Comparison of ENCODE assay signal across 17 cellular contexts in the genomic region with DNA sequence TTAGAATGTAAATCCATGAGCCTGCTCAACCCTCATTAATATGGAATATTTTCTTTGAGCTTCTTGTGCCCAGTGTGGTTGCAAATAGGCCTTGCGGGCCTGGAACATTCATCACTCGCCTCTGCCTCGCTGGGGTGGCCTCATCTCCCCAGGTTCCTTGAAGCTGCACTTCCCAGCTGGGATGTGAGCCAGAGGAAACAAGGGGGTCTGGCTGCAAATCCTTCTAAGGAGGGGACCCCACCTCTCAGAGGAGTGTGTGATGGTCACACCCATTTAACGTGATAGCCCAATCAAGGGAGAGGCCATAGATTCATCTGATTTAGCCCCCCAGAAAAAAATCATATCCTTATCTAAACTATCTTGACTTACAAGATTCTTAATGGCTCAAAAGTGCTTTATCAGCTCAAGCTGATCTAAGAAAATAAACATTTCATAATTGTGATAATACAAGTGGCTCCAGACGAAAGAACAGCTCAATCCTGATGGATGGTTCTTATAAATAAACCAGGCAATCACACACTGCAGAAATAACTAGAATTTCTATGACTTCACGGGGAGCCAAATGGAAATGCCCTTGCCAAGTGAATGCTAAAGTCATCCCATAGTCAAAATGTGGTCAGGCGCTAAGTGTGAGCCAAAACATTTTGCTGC.
DNase-seq lines count a peak whose midpoint lies in the region; TF ChIP-seq lines count a peak whose summit lies in the region.
"Had no signal": no experiment of that assay in that cellular context is flagged by ENCODE, and none has a peak within 500 bp of the region (broad histone marks: within the 10 kb centered on the region; RNA-seq: fewer than 3 reads in every experiment).

No MANE protein-coding gene starts in this region.

- TF ChIP-seq EP300 in SK-N-SH (IDR thresholded peaks at IDR 0.05; ENCODE audit: borderline replicate concordance in 1 of 2, low read depth in 1 of 2, low read length in 1 of 2): peak in 1 of 2 experiments; percentile 96; a peak in 2 of 4 replicates

- whole genome bisulfite sequencing in SK-N-SH (ENCODE audit: low lambda C conversion rate): 32% methylated on average over 7 of the region's 7 CpGs
- 71% methylated on average over 7 of the region's 7 CpGs for WGBS in smooth muscle cell (ENCODE audit: low lambda C conversion rate)

- no peaks in the 10 kb centered on the region for H3K9me2 ChIP-seq in SK-N-SH

- no peak overlapping the region for H2AFZ ChIP-seq in SK-N-SH (ENCODE audit: low read depth)
- H2AFZ ChIP-seq in smooth muscle cell (ENCODE audit: low read depth): no peak overlapping the region

- H3K4me1 ChIP-seq in SK-N-SH (ENCODE audit: control insufficient read depth in 1 of 2, insufficient read depth in 2 of 2, low read depth in 1 of 2, low read length in 1 of 2) (peaks cover 15% of the 10 kb centered on the region in 2 experiments; a peak in 3 of 4 replicates), smooth muscle cell (ENCODE audit: low read depth) (peaks cover 7% of the 10 kb centered on the region), colonic mucosa (peaks cover 13% of the 10 kb centered on the region)

- TF ChIP-seq RAD21 in SK-N-SH (IDR thresholded peaks at IDR 0.05; ENCODE audit: low read length): no peak

- intact Hi-C loops in colonic mucosa (cut with DNase I): no loop called here

- peak; percentile 73 for DNase-seq in DMS79 treated with DMSO at 0.1 percent for 48 hours (lab: John Stamatoyannopoulos, UW)
- no peak for DNase-seq in SK-N-SH
- peak; percentile 57 for DNase-seq in fibroblast of pulmonary artery (ENCODE audit: low read depth)
- no peak for DNase-seq in smooth muscle cell (lab: John Stamatoyannopoulos, UW; ENCODE audit: unreplicated experiment)
- no peak for DNase-seq in AML-193 (lab: John Stamatoyannopoulos, UW)
- DNase-seq in T-helper 1 cell: no peak
- DNase-seq in RPMI8226: no peak
- no peak for DNase-seq in colonic mucosa
- DNase-seq: activated CD4-positive, alpha-beta T cell treated with anti-CD3 and anti-CD28 coated beads for 48 hours; activated naive CD8-positive, alpha-beta T cell treated with anti-CD3 and anti-CD28 coated beads, Interleukin-2, amount 10 ng/mL, durations not matched to agents 7 days and 5 days; activated T-cell treated with anti-CD3 and anti-CD28 coated beads, Interleukin-2, amount 50 U/mL, for 24 hours; DMS53; naive B cell; NCI-H1694 treated with DMSO at 0.1 percent for 48 hours; NCI-H510A; posterior cingulate gyrus had no signal

- H3K9me3 ChIP-seq in SK-N-SH: no peaks in the 10 kb centered on the region
- no peaks in the 10 kb centered on the region for H3K9me3 ChIP-seq in smooth muscle cell (replicated peaks; ENCODE audit: low read depth)
- H3K9me3 ChIP-seq in colonic mucosa: no peaks in the 10 kb centered on the region

- H3K27ac ChIP-seq in SK-N-SH (ENCODE audit: low read depth in 2 of 2, low read length in 1 of 2): peak overlapping the region; percentile 29 to 91; a peak in 3 of 4 replicates
- peak overlapping the region; percentile 67 for H3K27ac ChIP-seq in smooth muscle cell (ENCODE audit: low read depth)
- H3K27ac ChIP-seq in colonic mucosa: no peak overlapping the region
- H3K27ac ChIP-seq: BLaER1 treated with 17β-estradiol and CSF1 and Interleukin-3, amounts not matched to agents 10 nM and 100 nM had no signal

- no peaks in the 10 kb centered on the region for H3K27me3 ChIP-seq in SK-N-SH (ENCODE audit: insufficient read depth)
- H3K27me3 ChIP-seq in smooth muscle cell (ENCODE audit: low read depth): no peaks in the 10 kb centered on the region
- no peaks in the 10 kb centered on the region for H3K27me3 ChIP-seq in colonic mucosa
- H3K27me3 ChIP-seq: BLaER1 treated with 17β-estradiol and CSF1 and Interleukin-3, amounts not matched to agents 10 nM and 100 nM had no signal

- H3K79me2 ChIP-seq in SK-N-SH (ENCODE audit: insufficient read depth): no peaks in the 10 kb centered on the region
- no peaks in the 10 kb centered on the region for H3K79me2 ChIP-seq in smooth muscle cell (ENCODE audit: low read depth)

- POLR2A ChIA-PET in SK-N-SH (lab: Yijun Ruan, JAX): no interaction called here

- H3K4me3 ChIP-seq in SK-N-SH (ENCODE audit: low read depth in 2 of 2, low read length in 1 of 2) (no peak overlapping the region; a peak in 1 of 4 replicates), fibroblast of pulmonary artery (replicated peaks; ENCODE audit: low read depth, low read length) (no peak overlapping the region), smooth muscle cell (no peak overlapping the region), colonic mucosa (no peak overlapping the region)
- H3K4me3 ChIP-seq: BLaER1 treated with 17β-estradiol and CSF1 and Interleukin-3, amounts not matched to agents 10 nM and 100 nM had no signal

- H3F3A ChIP-seq in SK-N-SH (replicated peaks; ENCODE audit: insufficient read depth): peaks cover 31% of the 10 kb centered on the region
- peaks cover 17% of the 10 kb centered on the region for H3F3A ChIP-seq in smooth muscle cell (ENCODE audit: low read depth)

- H3K36me3 ChIP-seq in SK-N-SH (replicated peaks in 1 of 2; ENCODE audit: control insufficient read depth in 1 of 2, insufficient read depth in 2 of 2, low read length in 1 of 2): no peaks in the 10 kb centered on the region
- no peaks in the 10 kb centered on the region for H3K36me3 ChIP-seq in smooth muscle cell (ENCODE audit: low read depth)
- H3K36me3 ChIP-seq in colonic mucosa: no peaks in the 10 kb centered on the region
- H3K36me3 ChIP-seq: BLaER1 treated with 17β-estradiol and CSF1 and Interleukin-3, amounts not matched to agents 10 nM and 100 nM had no signal

- H3K9ac ChIP-seq in SK-N-SH: peak overlapping the region; percentile 46; the same call in 1 of the 2 replicates
- H3K9ac ChIP-seq in smooth muscle cell (ENCODE audit: low read depth): no peak overlapping the region
- no peak overlapping the region for H3K9ac ChIP-seq in colonic mucosa (ENCODE audit: low read depth in 2 of 2, low read length in 2 of 2)
- H3K9ac ChIP-seq: BLaER1 treated with 17β-estradiol and CSF1 and Interleukin-3, amounts not matched to agents 10 nM and 100 nM had no signal

- TF ChIP-seq CTCF in SK-N-SH (IDR thresholded peaks at IDR 0.05) (no peak), fibroblast of pulmonary artery (IDR thresholded peaks at IDR 0.05; ENCODE audit: low read length, missing control alignments) (no peak), smooth muscle cell (IDR thresholded peaks at IDR 0.05; ENCODE audit: borderline replicate concordance, insufficient read depth, poor library complexity, severe bottlenecking) (no peak), colonic mucosa (IDR thresholded peaks at IDR 0.05) (no peak)

- H4K20me1 ChIP-seq in SK-N-SH (ENCODE audit: insufficient read depth) (no peaks in the 10 kb centered on the region), smooth muscle cell (ENCODE audit: low read depth) (no peaks in the 10 kb centered on the region)
- H4K20me1 ChIP-seq: BLaER1 treated with 17β-estradiol and CSF1 and Interleukin-3, amounts not matched to agents 10 nM and 100 nM had no signal

- CTCF ChIA-PET in SK-N-SH (lab: Yijun Ruan, JAX): interaction anchor here (0.6 to 1.6 kb wide), 2 partner anchors 29 to 81 kb away, joined by 3 to 5 read pairs; no protein-coding TSS in a partner anchor

- peak overlapping the region; percentile 46 for H3K4me2 ChIP-seq in SK-N-SH
- H3K4me2 ChIP-seq in smooth muscle cell: peak overlapping the region; percentile 2
- H3K4me2 ChIP-seq: BLaER1 treated with 17β-estradiol and CSF1 and Interleukin-3, amounts not matched to agents 10 nM and 100 nM had no signal

TF ChIP-seq in SK-N-SH, 30 proteins besides CTCF, POLR2A, EP300 and RAD21 (continues in another document):
- TF ChIP-seq USF2 (IDR thresholded peaks at IDR 0.05; ENCODE audit: borderline replicate concordance, low read depth, low read length) (no peak), MEF2A (IDR thresholded peaks at IDR 0.05; ENCODE audit: borderline replicate concordance, low read depth) (peak; percentile 58; the same call in 1 of the 2 replicates), TCF12 (IDR thresholded peaks at IDR 0.05) (peak; percentile 81), JUND (IDR thresholded peaks at IDR 0.05) (peak; percentile 93), POLR2AphosphoS5 (IDR thresholded peaks at IDR 0.05; ENCODE audit: low read depth, low read length) (no peak), PBX3 (IDR thresholded peaks at IDR 0.05) (peak; percentile 95), USF1 (IDR thresholded peaks at IDR 0.05; ENCODE audit: borderline replicate concordance, low read depth) (no peak), RCOR1 (IDR thresholded peaks at IDR 0.05; ENCODE audit: low read length) (no peak), YY1 (IDR thresholded peaks at IDR 0.05; ENCODE audit: low read depth) (0 out of 2 replicates have a peak, but pooled peaks have one; percentile 44), NFIC (IDR thresholded peaks at IDR 0.05; ENCODE audit: borderline replicate concordance) (peak; percentile 77), TEAD4 (IDR thresholded peaks at IDR 0.05; ENCODE audit: borderline replicate concordance, insufficient read depth) (peak; percentile 92)

Comparison
In these comparisons a context has a peak if more than half of its experiments do, and no peak if none do; other contexts are left out.
1. DNase-seq: peak in DMS79 treated with DMSO at 0.1 percent for 48 hours (single experiment) and fibroblast of pulmonary artery (single experiment); none in SK-N-SH (single experiment), smooth muscle cell (single experiment), AML-193 (0 of 2), T-helper 1 cell (0 of 5), RPMI8226 (single experiment) and colonic mucosa (single experiment).